11 cellular contexts compared by ENCODE assay signal in the genomic region with DNA sequence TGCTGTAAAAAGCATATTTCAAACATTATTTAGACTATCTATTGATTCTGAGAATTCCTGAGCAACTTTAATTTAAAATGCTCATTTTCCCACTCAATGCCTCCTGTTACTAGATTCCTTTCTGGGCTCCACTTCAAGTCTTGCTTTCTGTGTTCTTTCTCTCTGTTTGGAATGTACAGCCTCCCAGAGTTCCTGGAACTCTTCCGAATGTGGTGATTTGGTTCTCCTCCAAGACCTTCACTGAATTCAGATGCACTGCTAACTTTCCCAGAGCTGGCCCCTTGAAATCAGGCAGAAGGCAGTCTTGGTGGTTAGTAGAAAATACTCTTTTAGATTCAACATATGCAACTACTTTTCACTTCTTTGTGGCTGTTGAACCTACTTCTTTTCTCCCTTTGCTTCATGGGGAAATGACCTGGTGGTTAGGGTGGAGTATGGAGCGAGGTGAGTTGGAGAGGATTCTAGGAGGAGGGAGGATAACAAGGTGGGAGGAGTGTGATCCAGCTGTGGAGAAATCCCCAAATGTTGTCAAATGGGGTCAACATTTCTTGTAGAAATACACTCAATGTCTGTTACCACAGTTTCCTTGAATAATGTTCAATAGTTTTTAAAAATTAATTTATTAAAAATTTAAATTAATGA. TPM values are rescaled to one million over a fixed set of nuclear protein-coding genes. Genes with fewer than 3 reads are reported as not detected.
A peak's percentile ranks its signal among the peaks of the same experiment; 100 is the strongest.
DNase-seq lines count a peak whose midpoint lies in the region; ATAC-seq and TF ChIP-seq lines count a peak whose summit lies in the region.
"Had no signal": no experiment of that assay in that cellular context is flagged by ENCODE, and none has a peak within 500 bp of the region (broad histone marks: within the 10 kb centered on the region; RNA-seq: fewer than 3 reads in every experiment).

No MANE protein-coding gene starts in this region.

- H3K27ac Mint-ChIP-seq in endothelial cell (ENCODE audit: unreplicated experiment) = no peak overlapping the region

- H3K9me3 Mint-ChIP-seq in endothelial cell (ENCODE audit: unreplicated experiment) = no peaks in the 10 kb centered on the region

- no peaks in the 10 kb centered on the region for H3K27me3 ChIP-seq in skeletal muscle satellite cell (ENCODE audit: control insufficient read depth, insufficient read depth, low read length)
- H3K27me3 ChIP-seq: vagina had no signal

- H3K9me3 ChIP-seq in skeletal muscle satellite cell (replicated peaks; ENCODE audit: low read length) = no peaks in the 10 kb centered on the region
- H3K9me3 ChIP-seq: vagina had no signal

- TF ChIP-seq CTCF in astrocyte of the spinal cord (IDR thresholded peaks at IDR 0.05; ENCODE audit: low read depth, low read length) (no peak), endothelial cell (IDR thresholded peaks at IDR 0.05; ENCODE audit: unreplicated experiment) (no peak), GM13976 (IDR thresholded peaks at IDR 0.05; ENCODE audit: borderline replicate concordance, control extremely low read depth, extremely low read depth, insufficient read depth, missing control alignments) (no peak)

- H3K4me3 Mint-ChIP-seq in endothelial cell (ENCODE audit: unreplicated experiment) = no peak overlapping the region

- no peak for ATAC-seq in GM18498 (IDR thresholded peaks at IDR 0.05; ENCODE audit: unreplicated experiment)

- H3K4me1 ChIP-seq in skeletal muscle satellite cell (ENCODE audit: control insufficient read depth, insufficient read depth, low read length) = peaks cover 10% of the 10 kb centered on the region

- H3K9ac ChIP-seq in skeletal muscle satellite cell (ENCODE audit: low read depth, low read length) = no peak overlapping the region

- in situ Hi-C loops in astrocyte of the spinal cord (cut with HindIII; ENCODE audit: low sequenced_read_pairs) = no loop called here
- in situ Hi-C loops in GM13976 (cut with MboI; ENCODE audit: low sequenced_read_pairs, unreplicated experiment) = no loop called here

- H3K4me1 Mint-ChIP-seq in endothelial cell (ENCODE audit: unreplicated experiment) = no peaks in the 10 kb centered on the region

- DNase-seq in GM04504 (ENCODE audit: low read depth) (peak; percentile 68), astrocyte of the spinal cord (ENCODE audit: low read depth, low spot score) (peak; percentile 95), hippocampal formation (lab: John Stamatoyannopoulos, UW) (peak; percentile 14 to 75), endothelial cell (ENCODE audit: low spot score) (no peak), GM13976 (ENCODE audit: low spot score) (no peak), NCI-H1105 (lab: John Stamatoyannopoulos, UW) (no peak)
- DNase-seq: activated gamma-delta T cell, SHP77 treated with DMSO at 0.1 percent for 48 hours had no signal

- H3K4me2 ChIP-seq in skeletal muscle satellite cell (ENCODE audit: low read length) = peak overlapping the region; percentile 22

- no peaks in the 10 kb centered on the region for H3K36me3 ChIP-seq in skeletal muscle satellite cell (ENCODE audit: insufficient read depth, low read length)
- H3K36me3 ChIP-seq: vagina had no signal

- H3K36me3 Mint-ChIP-seq in endothelial cell (ENCODE audit: low read depth, unreplicated experiment) = no peaks in the 10 kb centered on the region

- no peaks in the 10 kb centered on the region for H3K27me3 Mint-ChIP-seq in endothelial cell (ENCODE audit: unreplicated experiment)

- H3K4me3 ChIP-seq in astrocyte of the spinal cord (ENCODE audit: low read depth, low read length) (no peak overlapping the region), skeletal muscle satellite cell (ENCODE audit: low read length) (no peak overlapping the region)
- H3K4me3 ChIP-seq: vagina had no signal

RNA-seq across cellular contexts. Expression of a gene that starts 27.9 kb away (rescaled TPM):
- 6.8 and 7.6 TPM in 2 replicates for total RNA-seq in skeletal muscle satellite cell (2012; rRNA removed)
- 5.4 TPM for total RNA-seq in endothelial cell (ENCODE audit: unreplicated experiment)

Comparison
In these comparisons a context has a peak if more than half of its experiments do, and no peak if none do; other contexts are left out.
1. DNase-seq: peak in GM04504 (single experiment), astrocyte of the spinal cord (single experiment) and hippocampal formation (2 of 2); none in endothelial cell (single experiment), GM13976 (single experiment) and NCI-H1105 (single experiment).